ENCODE assay signal across 28 cellular contexts in genomic region chr3:37228734-37229133, GRCh38. TPM values are rescaled to one million over a fixed set of nuclear protein-coding genes. Genes with fewer than 3 reads are reported as not detected.
DNase-seq lines count a peak whose midpoint lies in the region; ATAC-seq, FAIRE-seq and TF ChIP-seq lines count a peak whose summit lies in the region.
"Had no signal": no experiment of that assay in that cellular context is flagged by ENCODE, and none has a peak within 500 bp of the region (broad histone marks: within the 10 kb centered on the region; RNA-seq: fewer than 3 reads in every experiment).

No MANE protein-coding gene starts in this region.

- POLR2A ChIA-PET in A549 (lab: Yijun Ruan, JAX) = no interaction called here
- POLR2A ChIA-PET in K562 (lab: Yijun Ruan, JAX) = interaction anchor here (0.7 to 2.6 kb wide), 8 partner anchors 9 to 251 kb away, joined by 3 to 10 read pairs (median 3); no protein-coding TSS in a partner anchor

- DNase-seq in A549 (ENCODE audit: low read depth in 1 of 2, low spot score in 1 of 2) (no peak), K562 (ENCODE audit: extremely low read depth in 1 of 4, low spot score in 3 of 4) (peak in 2 of 4 experiments; percentile 27 to 35), immature natural killer cell (no peak), pons (ENCODE audit: low spot score) (peak; percentile 42), Kasumi-1 (lab: John Stamatoyannopoulos, UW) (no peak), NCI-H748 treated with DMSO at 0.1 percent for 48 hours (lab: John Stamatoyannopoulos, UW) (no peak)
- DNase-seq in activated T-cell treated with anti-CD3 and anti-CD28 coated beads, Interleukin-2, amount 50 U/mL, for 72 hours = no peak
- DNase-seq: activated CD8-positive, alpha-beta memory T cell treated with anti-CD3 and anti-CD28 coated beads, Interleukin-2, amount 10 ng/mL, durations not matched to agents 7 days and 5 days; activated naive CD4-positive, alpha-beta T cell treated with Interleukin-2 at 50 U/mL for 16 hours; adrenal gland; AML-193; CD8-positive, alpha-beta T cell; effector memory CD4-positive, alpha-beta T cell; gastrocnemius medialis; GM23248; mesenchymal stem cell; naive thymus-derived CD8-positive, alpha-beta T cell; NCI-H1048; NCI-H1694 treated with DMSO at 0.1 percent for 48 hours; NCI-H2171; NCI-H526; stimulated activated CD4-positive, alpha-beta T cell treated with anti-CD3 and anti-CD28 coated beads, Interleukin-2, amount 100 ng/mL, for 24 hours; SW 1271; T1000 had no signal

- TF ChIP-seq EP300 in A549 (IDR thresholded peaks at IDR 0.05) (no peak), K562 (IDR thresholded peaks at IDR 0.05; ENCODE audit: low read length) (no peak)

- peak overlapping the region in 5 of 6 donors; percentile 51 to 87 (median 76) for H3K27ac Mint-ChIP-seq in immature natural killer cell
- H3K27ac Mint-ChIP-seq in activated T-cell treated with anti-CD3 and anti-CD28 coated beads, Interleukin-2, amount 50 U/mL, for 72 hours = no peak overlapping the region
- H3K27ac Mint-ChIP-seq: activated CD8-positive, alpha-beta memory T cell treated with anti-CD3 and anti-CD28 coated beads, Interleukin-2, amount 10 ng/mL, durations not matched to agents 7 days and 5 days had no signal

- H3K9me3 ChIP-seq in A549 = no peaks in the 10 kb centered on the region
- H3K9me3 ChIP-seq in K562 (replicated peaks; ENCODE audit: control insufficient read depth, insufficient read depth, low read depth, low read length) = peaks cover 4% of the 10 kb centered on the region; the same call in 1 of the 2 replicates
- H3K9me3 ChIP-seq: adrenal gland, body of pancreas, gastrocnemius medialis had no signal

- FAIRE-seq in A549 (lab: Jason Lieb, UNC) = no peak
- FAIRE-seq in K562 (lab: Jason Lieb, UNC) = no peak
- FAIRE-seq: GM12892 had no signal

- H3K9ac ChIP-seq in K562 (ENCODE audit: insufficient read depth in 1 of 2, low read depth in 2 of 2, low read length in 2 of 2) = peak overlapping the region; percentile 11 to 70; a peak in 2 of 4 replicates
- H3K9ac ChIP-seq: GM23248 had no signal

- in situ Hi-C loops in K562 (cut with MboI) = no loop called here

- TF ChIP-seq RAD21 in A549 (conservative IDR thresholded peaks at IDR 0.05 in 1 of 2, IDR thresholded peaks at IDR 0.05 in 1 of 2) (no peak), K562 (CRISPR knock-in tag; conservative IDR thresholded peaks at IDR 0.05 in 1 of 2, IDR thresholded peaks at IDR 0.05 in 1 of 2) (no peak)

- TF ChIP-seq CTCF in A549 (IDR thresholded peaks at IDR 0.05) = no peak
- no peak for TF ChIP-seq CTCF in K562 (IDR thresholded peaks at IDR 0.05 in 2 of 3, conservative IDR thresholded peaks at IDR 0.05 in 1 of 3; ENCODE audit: insufficient read depth in 2 of 3, low read depth in 1 of 3, low read length in 3 of 3)

- peaks cover 0 to 2% (median 2%) of the 10 kb centered on the region in 3 donors for H3K27me3 Mint-ChIP-seq in immature natural killer cell (ENCODE audit: low read depth in 3 of 3)
- no peaks in the 10 kb centered on the region for H3K27me3 Mint-ChIP-seq in activated T-cell treated with anti-CD3 and anti-CD28 coated beads, Interleukin-2, amount 50 U/mL, for 72 hours (ENCODE audit: low read depth)
- H3K27me3 Mint-ChIP-seq: naive thymus-derived CD8-positive, alpha-beta T cell had no signal

- H3K4me1 Mint-ChIP-seq in immature natural killer cell = peaks cover 21 to 22% of the 10 kb centered on the region in 2 donors
- peaks cover 8% of the 10 kb centered on the region for H3K4me1 Mint-ChIP-seq in activated T-cell treated with anti-CD3 and anti-CD28 coated beads, Interleukin-2, amount 50 U/mL, for 72 hours (ENCODE audit: low read depth)
- H3K4me1 Mint-ChIP-seq: activated CD8-positive, alpha-beta memory T cell treated with anti-CD3 and anti-CD28 coated beads, Interleukin-2, amount 10 ng/mL, durations not matched to agents 7 days and 5 days had no signal

- peak; percentile 25 to 43; a peak in 3 of 6 replicates for ATAC-seq in A549
- peak; percentile 47 for ATAC-seq in K562
- ATAC-seq in activated T-cell treated with anti-CD3 and anti-CD28 coated beads, Interleukin-2, amount 50 U/mL, for 72 hours (replicated peaks in 1 of 2) = no peak
- ATAC-seq in HG03025 (IDR thresholded peaks at IDR 0.05; ENCODE audit: low FRiP score, unreplicated experiment) = no peak
- ATAC-seq: activated CD8-positive, alpha-beta memory T cell treated with anti-CD3 and anti-CD28 coated beads, Interleukin-2, amount 10 ng/mL, durations not matched to agents 7 days and 5 days; body of pancreas; gastrocnemius medialis; naive thymus-derived CD8-positive, alpha-beta T cell had no signal

- H3K4me2 ChIP-seq in A549 (no peak overlapping the region), K562 (ENCODE audit: insufficient read depth, low read length) (0 out of 2 replicates have a peak overlapping the region, but pooled peaks have one; percentile 21)

- no peaks in the 10 kb centered on the region for H3K27me3 ChIP-seq in K562 (ENCODE audit: control insufficient read depth in 2 of 2, insufficient read depth in 2 of 2, low read length in 2 of 2)
- H3K27me3 ChIP-seq: adrenal gland, body of pancreas, gastrocnemius medialis had no signal

- no peaks in the 10 kb centered on the region for H4K20me1 ChIP-seq in K562 (replicated peaks; ENCODE audit: control insufficient read depth, insufficient read depth, low read length)

- H3K4me1 ChIP-seq in A549 (peaks cover 21% of the 10 kb centered on the region), K562 (replicated peaks in 1 of 2; ENCODE audit: control insufficient read depth in 2 of 2, insufficient read depth in 2 of 2, low read length in 2 of 2) (peaks cover 19 to 26% of the 10 kb centered on the region in 2 experiments; a peak in 4 of 5 replicates)
- H3K4me1 ChIP-seq: adrenal gland, gastrocnemius medialis had no signal

- BruUV-seq in K562 (replicated peaks; lab: Mats Ljungman, UMichigan) = no TSS peak

- H3K79me2 ChIP-seq in K562 (ENCODE audit: control insufficient read depth, insufficient read depth, low read length) = no peaks in the 10 kb centered on the region

- WGBS in A549 (ENCODE audit: missing lambda C conversion rate) = 78% methylated on average over 2 of the region's 2 CpGs
- WGBS in K562 (ENCODE audit: insufficient coverage, low coverage, missing lambda C conversion rate) = 24% methylated on average over 2 of the region's 2 CpGs

- no peaks in the 10 kb centered on the region for H3K36me3 ChIP-seq in K562 (ENCODE audit: control insufficient read depth, insufficient read depth, low read length)
- H3K36me3 ChIP-seq: adrenal gland, gastrocnemius medialis had no signal

- H3K4me3 ChIP-seq in A549 = no peak overlapping the region
- no peak overlapping the region for H3K4me3 ChIP-seq in K562
- H3K4me3 ChIP-seq: adrenal gland, body of pancreas, gastrocnemius medialis, GM23248, skin epidermis had no signal

- peak overlapping the region; percentile 1 to 46; a peak in 5 of 6 replicates for H3K27ac ChIP-seq in A549
- peak overlapping the region; percentile 65; the same call in 2 of the 3 replicates for H3K27ac ChIP-seq in K562 (ENCODE audit: extremely low read depth, low read depth, low read length)
- H3K27ac ChIP-seq: adrenal gland, gastrocnemius medialis, GM23248 had no signal

- TF ChIP-seq POLR2A in A549 (IDR thresholded peaks at IDR 0.05; ENCODE audit: low read length) (no peak), K562 (conservative IDR thresholded peaks at IDR 0.05) (no peak)

- intact Hi-C loops in K562 (cut with micrococcal nuclease) = no loop called here

- H3K4me3 Mint-ChIP-seq in immature natural killer cell = peak overlapping the region in 3 of 5 donors; percentile 7 to 46 (median 28)
- no peak overlapping the region for H3K4me3 Mint-ChIP-seq in activated T-cell treated with anti-CD3 and anti-CD28 coated beads, Interleukin-2, amount 50 U/mL, for 72 hours
- H3K4me3 Mint-ChIP-seq: activated CD8-positive, alpha-beta memory T cell treated with anti-CD3 and anti-CD28 coated beads, Interleukin-2, amount 10 ng/mL, durations not matched to agents 7 days and 5 days; CD8-positive, alpha-beta T cell had no signal

- CTCF ChIA-PET in A549 (lab: Yijun Ruan, JAX) = no interaction called here
- CTCF ChIA-PET in K562 (lab: Yijun Ruan, JAX; ENCODE audit: low intra/inter-chr PET ratio) = no interaction called here

- H3K9me1 ChIP-seq in K562 (ENCODE audit: control insufficient read depth, insufficient read depth, low read length) = no peaks in the 10 kb centered on the region

- peak overlapping the region; percentile 91 for H2AFZ ChIP-seq in K562 (ENCODE audit: low read depth, low read length)
- H2AFZ ChIP-seq: GM23248 had no signal

- no peaks in the 10 kb centered on the region for H3K36me3 Mint-ChIP-seq in immature natural killer cell
- no peaks in the 10 kb centered on the region for H3K36me3 Mint-ChIP-seq in activated T-cell treated with anti-CD3 and anti-CD28 coated beads, Interleukin-2, amount 50 U/mL, for 72 hours (ENCODE audit: insufficient read depth in 2 of 2)
- H3K36me3 Mint-ChIP-seq: activated CD8-positive, alpha-beta memory T cell treated with anti-CD3 and anti-CD28 coated beads, Interleukin-2, amount 10 ng/mL, durations not matched to agents 7 days and 5 days; CD8-positive, alpha-beta T cell; naive thymus-derived CD8-positive, alpha-beta T cell had no signal

- H3K9me3 Mint-ChIP-seq in immature natural killer cell = no peaks in the 10 kb centered on the region
- no peaks in the 10 kb centered on the region for H3K9me3 Mint-ChIP-seq in activated T-cell treated with anti-CD3 and anti-CD28 coated beads, Interleukin-2, amount 50 U/mL, for 72 hours
- H3K9me3 Mint-ChIP-seq: CD8-positive, alpha-beta T cell; naive thymus-derived CD8-positive, alpha-beta T cell had no signal

RNA-seq across cellular contexts. Expression of gene GOLGA4, which starts 14.3 kb away (rescaled TPM):
- polyA plus RNA-seq in A549 (2011; rRNA removed) (40.4 and 55.0 TPM in 2 replicates), A549 (2017; fragmentation: RNase III; extraction: RNeasy Plus Mini Kit Qiagen cat#74134 plus additional on column Dnase treatment) (23.3 to 26.9 TPM (median 24.2 TPM) in 3 replicates), K562 (2011; rRNA removed) (28.0 and 29.1 TPM in 2 replicates), K562 (2014; fragmentation: Illumina TruSeq; extraction: Trizol) (25.3 and 33.6 TPM in 2 replicates), K562 (2014; fragmentation: Nextera tagmentation; extraction: Ambion mirVana) (10 to 100 TPM; 12.7 to 13.2 TPM), K562 (2014; rRNA removed) (21.8 and 26.6 TPM in 2 replicates), immature natural killer cell (10 to 100 TPM in 1 of 3 donors, 1 to 10 TPM in 2; 2.0 to 31.7 (median 4.8) TPM)
- 5.3 and 6.0 TPM in 2 replicates for polyA plus RNA-seq in A549 (2012; cell fraction: cytosol; rRNA removed)
- 5.1 and 6.2 TPM in 2 replicates for polyA plus RNA-seq in A549 (2012; cell fraction: nucleus; rRNA removed)
- polyA minus RNA-seq in A549 (2011; rRNA and poly(A)+ RNA removed) = 32.8 and 41.9 TPM in 2 replicates
- 79.9 and 290 TPM in 2 replicates for total RNA-seq in K562 (2011; cell fraction: chromatin; rRNA removed; ENCODE audit: low replicate concordance)
- total RNA-seq in K562 (2011; cell fraction: nucleolus; rRNA removed) = 32.5 and 39.2 TPM in 2 replicates
- total RNA-seq in K562 (2011; cell fraction: nucleoplasm; rRNA removed) = 93.6 and 112 TPM in 2 replicates
- total RNA-seq in K562 (2014; rRNA removed) (33.8 and 35.2 TPM in 2 replicates), K562 (2014; rRNA removed; fragmentation: Illumina TruSeq; extraction: Trizol) (70.3 and 74.9 TPM in 2 replicates), K562 (2015; rRNA removed; fragmentation: Illumina TruSeq; extraction: Trizol) (62.4 and 70.0 TPM in 2 replicates), K562 (2021) (39.3 and 41.9 TPM in 2 replicates)
- polyA plus RNA-seq in K562 (2011; cell fraction: cytosol; rRNA removed) = 6.3 and 7.6 TPM in 2 replicates
- 24.7 and 32.5 TPM in 2 replicates for polyA plus RNA-seq in K562 (2011; cell fraction: nucleus; rRNA removed)
- 22.8 and 23.3 TPM in 2 replicates for polyA plus RNA-seq in K562 (2012)
- polyA minus RNA-seq in K562 (2011; rRNA and poly(A)+ RNA removed) = 45.9 and 83.5 TPM in 2 replicates
- 20.1 and 22.1 TPM in 2 replicates for polyA minus RNA-seq in K562 (2011; cell fraction: cytosol; rRNA and poly(A)+ RNA removed)
- 52.2 and 112 TPM in 2 replicates for polyA minus RNA-seq in K562 (2011; cell fraction: nucleus; rRNA and poly(A)+ RNA removed)
- 10 to 100 TPM; 36.5 to 49.7 TPM for total RNA-seq in activated T-cell treated with anti-CD3 and anti-CD28 coated beads, Interleukin-2, amount 50 U/mL, for 72 hours

RNA-seq across cellular contexts. Expression of gene LRRFIP2, which starts 54.4 kb away (rescaled TPM):
- polyA plus RNA-seq in A549 (2011; rRNA removed) = 39.2 and 66.4 TPM in 2 replicates
- 20.6 TPM in 2 replicates for polyA plus RNA-seq in A549 (2012; cell fraction: cytosol; rRNA removed)
- polyA plus RNA-seq in A549 (2012; cell fraction: nucleus; rRNA removed) = 21.2 and 35.4 TPM in 2 replicates
- 46.1 to 48.0 TPM (median 47.6 TPM) in 3 replicates for polyA plus RNA-seq in A549 (2017; fragmentation: RNase III; extraction: RNeasy Plus Mini Kit Qiagen cat#74134 plus additional on column Dnase treatment)
- polyA minus RNA-seq in A549 (2011; rRNA and poly(A)+ RNA removed) = 21.4 and 21.9 TPM in 2 replicates
- total RNA-seq in K562 (2011; cell fraction: chromatin; rRNA removed; ENCODE audit: low replicate concordance) = 55.1 and 138 TPM in 2 replicates
- 36.5 and 52.5 TPM in 2 replicates for total RNA-seq in K562 (2011; cell fraction: nucleolus; rRNA removed)
- total RNA-seq in K562 (2011; cell fraction: nucleoplasm; rRNA removed) = 96.8 and 146 TPM in 2 replicates
- 44.9 and 53.9 TPM in 2 replicates for total RNA-seq in K562 (2014; rRNA removed)
- 46.2 and 55.4 TPM in 2 replicates for total RNA-seq in K562 (2014; rRNA removed; fragmentation: Illumina TruSeq; extraction: Trizol)
- 46.0 and 49.4 TPM in 2 replicates for total RNA-seq in K562 (2015; rRNA removed; fragmentation: Illumina TruSeq; extraction: Trizol)
- total RNA-seq in K562 (2021) = 41.6 and 46.6 TPM in 2 replicates
- 24.4 and 37.0 TPM in 2 replicates for polyA plus RNA-seq in K562 (2011; rRNA removed)
- polyA plus RNA-seq in K562 (2011; cell fraction: cytosol; rRNA removed) = 13.0 and 14.1 TPM in 2 replicates
- 26.0 and 26.4 TPM in 2 replicates for polyA plus RNA-seq in K562 (2011; cell fraction: nucleus; rRNA removed)
- 31.2 and 44.6 TPM in 2 replicates for polyA plus RNA-seq in K562 (2012)
- 38.4 and 42.7 TPM in 2 replicates for polyA plus RNA-seq in K562 (2014; fragmentation: Illumina TruSeq; extraction: Trizol)
- 10 to 100 TPM in 1 of 2 experiments, 1 to 10 TPM in 1; 9.9 to 11.2 TPM for polyA plus RNA-seq in K562 (2014; fragmentation: Nextera tagmentation; extraction: Ambion mirVana)
- 40.7 and 46.6 TPM in 2 replicates for polyA plus RNA-seq in K562 (2014; rRNA removed)
- 50.0 and 53.0 TPM in 2 replicates for polyA minus RNA-seq in K562 (2011; rRNA and poly(A)+ RNA removed)
- 15.2 and 17.1 TPM in 2 replicates for polyA minus RNA-seq in K562 (2011; cell fraction: cytosol; rRNA and poly(A)+ RNA removed)
- 58.3 and 84.4 TPM in 2 replicates for polyA minus RNA-seq in K562 (2011; cell fraction: nucleus; rRNA and poly(A)+ RNA removed)
- 10 to 100 TPM in 2 of 3 donors, 1 to 10 TPM in 1; 7.9 to 26.4 (median 14.3) TPM for polyA plus RNA-seq in immature natural killer cell
- total RNA-seq in activated T-cell treated with anti-CD3 and anti-CD28 coated beads, Interleukin-2, amount 50 U/mL, for 72 hours = 10 to 100 TPM; 28.3 to 36.1 TPM

Comparison
In these comparisons a context has a peak if more than half of its experiments do, and no peak if none do; other contexts are left out.
1. ATAC-seq: peak in A549 (2 of 2) and K562 (single experiment); none in activated T-cell treated with anti-CD3 and anti-CD28 coated beads, Interleukin-2, amount 50 U/mL, for 72 hours (0 of 2) and HG03025 (single experiment).
2. H3K4me3 Mint-ChIP-seq: peak in immature natural killer cell (3 of 5); none in activated T-cell treated with anti-CD3 and anti-CD28 coated beads, Interleukin-2, amount 50 U/mL, for 72 hours (0 of 2).